ENCODE assay signal across 8 cellular contexts in the genomic region with DNA sequence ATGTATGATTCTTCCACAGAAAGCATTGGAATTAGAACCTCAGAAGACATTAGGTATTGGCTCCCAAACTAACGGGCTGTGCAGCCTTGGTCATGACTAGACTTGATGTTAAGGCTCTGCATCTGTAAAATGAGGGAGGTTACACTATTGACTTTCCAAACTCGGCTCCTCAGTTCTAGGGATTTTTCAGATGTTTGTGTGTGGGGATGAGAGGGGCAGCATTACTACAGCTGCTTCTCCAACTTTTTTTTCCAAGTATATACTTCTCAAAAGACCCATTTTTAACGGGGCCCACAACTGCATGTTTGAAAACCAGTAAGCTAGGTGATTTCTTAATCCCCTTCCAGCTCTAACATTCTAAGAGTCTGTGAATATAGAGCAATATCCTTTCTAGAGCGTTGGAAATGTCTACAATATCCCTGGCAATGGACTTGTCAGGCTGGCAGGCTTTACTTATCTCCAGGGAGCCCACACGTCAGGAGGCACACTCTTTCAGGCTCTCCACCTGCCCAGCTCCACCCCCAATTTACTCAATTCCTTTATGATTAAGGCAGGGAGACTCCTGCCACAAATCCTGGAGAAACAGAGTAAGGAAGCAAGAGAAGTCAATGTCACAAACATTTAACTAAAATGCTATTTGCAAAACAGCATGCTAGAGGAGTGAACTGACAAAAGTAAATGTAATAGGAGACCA. TPM values are rescaled to one million over a fixed set of nuclear protein-coding genes. Genes with fewer than 3 reads are reported as not detected.
DNase-seq lines count a peak whose midpoint lies in the region; ATAC-seq, FAIRE-seq and TF ChIP-seq lines count a peak whose summit lies in the region.

No MANE protein-coding gene starts in this region.

- H3K9me3 Mint-ChIP-seq in Caco-2 (ENCODE audit: unreplicated experiment) (no peaks in the 10 kb centered on the region), natural killer cell (no peaks in the 10 kb centered on the region)

- H3K4me1 ChIP-seq in Caco-2 (peaks cover 19% of the 10 kb centered on the region), OCI-LY1 (ENCODE audit: insufficient read depth, low read length, severe bottlenecking) (peaks cover 21% of the 10 kb centered on the region)
- peaks cover 13% of the 10 kb centered on the region for H3K4me1 ChIP-seq in effector memory CD4-positive, alpha-beta T cell (ENCODE audit: control insufficient read depth, insufficient read depth, low read length, poor library complexity, severe bottlenecking)

- CTCF ChIA-PET in Caco-2 (lab: Charles Lee): interaction anchor here (0.6 to 1.4 kb wide), 4 partner anchors 21 to 48 kb away, joined by 3 to 4 read pairs (median 3); no protein-coding TSS in a partner anchor

- TF ChIP-seq CTCF in Caco-2 (IDR thresholded peaks at IDR 0.05; ENCODE audit: insufficient read depth in 1 of 2, low read depth in 1 of 2, low read length in 1 of 2, severe bottlenecking in 1 of 2, unreplicated experiment in 1 of 2) (no peak), OCI-LY1 (IDR thresholded peaks at IDR 0.05; ENCODE audit: low read length) (no peak), natural killer cell (IDR thresholded peaks at IDR 0.05) (no peak)

- H4K20me1 ChIP-seq in OCI-LY1 (ENCODE audit: insufficient read depth, low read length): no peaks in the 10 kb centered on the region

- H3K4me3 ChIP-seq in Caco-2 (ENCODE audit: low read depth, low read length) (peak overlapping the region; percentile 62), OCI-LY1 (ENCODE audit: low read depth, low read length, poor library complexity, severe bottlenecking) (peak overlapping the region; percentile 97)
- peak overlapping the region; percentile 88 for H3K4me3 ChIP-seq in effector memory CD4-positive, alpha-beta T cell (ENCODE audit: insufficient read depth, low read depth, low read length, poor library complexity, severe bottlenecking)

- H3K27ac ChIP-seq in OCI-LY1 (ENCODE audit: low read depth, low read length, poor library complexity, severe bottlenecking): peak overlapping the region; percentile 74
- peak overlapping the region; percentile 95 for H3K27ac ChIP-seq in effector memory CD4-positive, alpha-beta T cell (ENCODE audit: insufficient read depth, low read length, poor library complexity, severe bottlenecking)

- no peak for FAIRE-seq in HTR-8/SVneo (lab: Jason Lieb, UNC)

- H3K27me3 Mint-ChIP-seq in Caco-2 (ENCODE audit: insufficient read depth, unreplicated experiment) (no peaks in the 10 kb centered on the region), natural killer cell (ENCODE audit: low read depth in 2 of 2) (no peaks in the 10 kb centered on the region)

- H3K4me1 Mint-ChIP-seq in Caco-2 (ENCODE audit: low read depth, unreplicated experiment) (peaks cover 24% of the 10 kb centered on the region), natural killer cell (peaks cover 18 to 23% of the 10 kb centered on the region in 2 donors)

- H3K4me3 Mint-ChIP-seq in Caco-2 (ENCODE audit: unreplicated experiment) (peak overlapping the region; percentile 94), natural killer cell (peak overlapping the region; percentile 99)

- no TSS peak for BruUV-seq in Caco-2 (replicated peaks; lab: Mats Ljungman, UMichigan)

- H3F3A ChIP-seq in OCI-LY1 (ENCODE audit: insufficient read depth, low read length): peaks cover 5% of the 10 kb centered on the region

- H3K9ac ChIP-seq in OCI-LY1 (ENCODE audit: low read length): peak overlapping the region; percentile 100

- intact Hi-C loops in Caco-2 (cut with micrococcal nuclease; ENCODE audit: unreplicated experiment) (no loop called here), natural killer cell (cut with micrococcal nuclease) (loop anchor here (1.0 kb wide), 1 partner anchor 33 kb away; a partner anchor contains a TSS)

- peaks cover 3% of the 10 kb centered on the region; the same call in 1 of the 2 replicates for H3K79me2 ChIP-seq in OCI-LY1 (ENCODE audit: insufficient read depth, low read length)

- POLR2A ChIA-PET in Caco-2 (lab: Charles Lee): interaction anchor here (0.6 kb wide), 1 partner anchor 33 kb away, joined by 3 read pairs; a partner anchor contains a TSS

- no peaks in the 10 kb centered on the region for H3K9me2 ChIP-seq in OCI-LY1 (ENCODE audit: low read depth, low read length)

- H3K4me2 ChIP-seq in OCI-LY1 (ENCODE audit: low read length): peak overlapping the region; percentile 99

- no peaks in the 10 kb centered on the region for H3K27me3 ChIP-seq in Caco-2 (replicated peaks; ENCODE audit: control insufficient read depth, insufficient read depth, low read length)
- no peaks in the 10 kb centered on the region for H3K27me3 ChIP-seq in OCI-LY1 (ENCODE audit: insufficient read depth, low read length)
- no peaks in the 10 kb centered on the region for H3K27me3 ChIP-seq in effector memory CD4-positive, alpha-beta T cell (replicated peaks; ENCODE audit: control insufficient read depth, insufficient read depth, low read length, poor library complexity, severe bottlenecking)

- ATAC-seq in natural killer cell (no peak), HG02623 (IDR thresholded peaks at IDR 0.05; ENCODE audit: unreplicated experiment) (no peak)

- H3K36me3 Mint-ChIP-seq in Caco-2 (ENCODE audit: insufficient read depth, unreplicated experiment): peaks cover 56% of the 10 kb centered on the region
- peaks cover 18% of the 10 kb centered on the region for H3K36me3 Mint-ChIP-seq in natural killer cell

- DNase-seq in Caco-2 (no peak), natural killer cell (no peak), UCSD-AML1 (lab: John Stamatoyannopoulos, UW; ENCODE audit: unreplicated experiment) (no peak), MV-4-11 (lab: John Stamatoyannopoulos, UW) (no peak), HTR-8/SVneo (ENCODE audit: insufficient read length, low spot score) (no peak)
- DNase-seq in effector memory CD4-positive, alpha-beta T cell: no peak

- no peaks in the 10 kb centered on the region for H3K9me3 ChIP-seq in Caco-2
- H3K9me3 ChIP-seq in OCI-LY1 (ENCODE audit: low read length): no peaks in the 10 kb centered on the region
- H3K9me3 ChIP-seq in effector memory CD4-positive, alpha-beta T cell (ENCODE audit: control insufficient read depth, low read length): no peaks in the 10 kb centered on the region

- no peak overlapping the region for H2AFZ ChIP-seq in OCI-LY1 (ENCODE audit: low read length)

- H3K36me3 ChIP-seq in Caco-2 (ENCODE audit: control insufficient read depth, insufficient read depth, low read length) (peaks cover 2% of the 10 kb centered on the region; the same call in 1 of the 2 replicates), OCI-LY1 (ENCODE audit: insufficient read depth, low read length) (peaks cover 32% of the 10 kb centered on the region)
- H3K36me3 ChIP-seq in effector memory CD4-positive, alpha-beta T cell (ENCODE audit: control insufficient read depth, insufficient read depth, low read length): peaks cover 22% of the 10 kb centered on the region

- peak overlapping the region; percentile 99 for H3K27ac Mint-ChIP-seq in Caco-2 (ENCODE audit: unreplicated experiment)
- peak overlapping the region; percentile 98 to 99 for H3K27ac Mint-ChIP-seq in natural killer cell

RNA-seq across cellular contexts. Expression of a gene that starts 0.8 kb away (rescaled TPM):
- total RNA-seq in Caco-2 (2022) (43.4 and 50.6 TPM in 2 replicates), natural killer cell (10 to 100 TPM; 63.9 to 75.2 (median 64.8) TPM)

RNA-seq across cellular contexts. Expression of a gene that starts 15.5 kb away (rescaled TPM):
- 0.86 TPM in 1 of 2 replicates, not detected in the other for total RNA-seq in Caco-2 (2022)
- 1 to 10 TPM; 1.6 to 3.6 (median 2.4) TPM for total RNA-seq in natural killer cell

RNA-seq across cellular contexts. Expression of a gene that starts 32.8 kb away (rescaled TPM):
- total RNA-seq in Caco-2 (2022) (81.0 and 91.4 TPM in 2 replicates), natural killer cell (10 to 100 TPM; 56.1 to 68.7 (median 59.7) TPM)

RNA-seq across cellular contexts. Expression of a gene that starts 41.5 kb away (rescaled TPM):
- 0.25 TPM in 1 of 2 replicates, not detected in the other for total RNA-seq in Caco-2 (2022)
- under 1 TPM in 2 of 3 donors, not detected in 1; 0.18 to 0.21 TPM for total RNA-seq in natural killer cell

RNA-seq across cellular contexts. Expression of a gene that starts 46.4 kb away (rescaled TPM):
- total RNA-seq in Caco-2 (2022): 79.7 and 91.3 TPM in 2 replicates
- total RNA-seq in natural killer cell: 10 to 100 TPM; 35.0 to 44.5 (median 40.8) TPM
